Comparison of ENCODE assay signal across 8 cellular contexts in genomic region chr5:131171276-131171815, GRCh38. TPM values are rescaled to one million over a fixed set of nuclear protein-coding genes. Genes with fewer than 3 reads are reported as not detected.
DNase-seq lines count a peak whose midpoint lies in the region; ATAC-seq, FAIRE-seq and TF ChIP-seq lines count a peak whose summit lies in the region.

No MANE protein-coding gene starts in this region.

- peaks cover 9% of the 10 kb centered on the region for H3K4me1 Mint-ChIP-seq in WTC11

- intact Hi-C loops in A673 (cut with micrococcal nuclease; ENCODE audit: unreplicated experiment) (loop anchor here (2.0 kb wide), 1 partner anchor 91 kb away; no protein-coding TSS in a partner anchor), esophagus muscularis mucosa (cut with DNase I) (loop anchor here (2.0 kb wide), 1 partner anchor 91 kb away; no protein-coding TSS in a partner anchor), pancreas (cut with DNase I) (loop anchor here in 1 of 3 donors (10.0 kb wide), 1 partner anchor 233 kb away; no protein-coding TSS in a partner anchor)

- no peaks in the 10 kb centered on the region for H3K36me3 Mint-ChIP-seq in WTC11

- TSS peak; percentile 58 for BruUV-seq in A673 (replicated peaks; lab: Mats Ljungman, UMichigan)

- H3K27me3 ChIP-seq in A673 (replicated peaks; ENCODE audit: insufficient read depth, low read depth, low read length, poor library complexity) (no peaks in the 10 kb centered on the region), esophagus muscularis mucosa (no peaks in the 10 kb centered on the region), pancreas (no peaks in the 10 kb centered on the region)

- no peaks in the 10 kb centered on the region for H3K9me3 ChIP-seq in A673 (ENCODE audit: low read depth, low read length, poor library complexity, severe bottlenecking)
- H3K9me3 ChIP-seq in esophagus muscularis mucosa, result no peaks in the 10 kb centered on the region
- no peaks in the 10 kb centered on the region for H3K9me3 ChIP-seq in pancreas

- H3K4me3 ChIP-seq in A673 (ENCODE audit: low read depth, low read length, poor library complexity, severe bottlenecking) (peak overlapping the region; percentile 68), esophagus muscularis mucosa (peak overlapping the region; percentile 61 to 80 (median 70)), pancreas (peak overlapping the region; percentile 40 to 61 (median 45))

- CTCF ChIA-PET in A673 (lab: Charles Lee) (no interaction called here), WTC11 (lab: Charles Lee) (no interaction called here)

- peaks cover 3% of the 10 kb centered on the region; the same call in 1 of the 2 replicates for H3K9me3 Mint-ChIP-seq in WTC11

- 9% methylated on average over 11 of the region's 11 CpGs for WGBS in esophagus muscularis mucosa
- WGBS in pancreas, 2 donors, result 1 to 3% methylated on average over 11 of the region's 11 CpGs

- TF ChIP-seq CTCF in A673 (conservative IDR thresholded peaks at IDR 0.05; ENCODE audit: low read depth, low read length), result no peak
- no peak for TF ChIP-seq CTCF in WTC11 (IDR thresholded peaks at IDR 0.05)
- no peak for TF ChIP-seq CTCF in esophagus muscularis mucosa (IDR thresholded peaks at IDR 0.05)
- TF ChIP-seq CTCF in pancreas (IDR thresholded peaks at IDR 0.05), result no peak

- peak overlapping the region; percentile 52 for H3K27ac ChIP-seq in A673 (ENCODE audit: low read depth, low read length, poor library complexity, severe bottlenecking)
- H3K27ac ChIP-seq in esophagus muscularis mucosa (replicated peaks in 1 of 4), result peak overlapping the region; percentile 77 to 89 (median 80)
- H3K27ac ChIP-seq in pancreas, result peak overlapping the region; percentile 29 to 82 (median 62)

- H3K4me1 ChIP-seq in A673 (ENCODE audit: insufficient read depth, low read length, poor library complexity, severe bottlenecking) (no peaks in the 10 kb centered on the region), esophagus muscularis mucosa (peaks cover 16 to 24% (median 19%) of the 10 kb centered on the region in 4 donors), pancreas (peaks cover 3 to 7% (median 6%) of the 10 kb centered on the region in 3 donors)

- H3K4me3 Mint-ChIP-seq in WTC11, result peak overlapping the region; percentile 97

- no peak for FAIRE-seq in pancreas (lab: Jason Lieb, UNC)

- H3K36me3 ChIP-seq in A673 (ENCODE audit: insufficient read depth, low read length, poor library complexity, severe bottlenecking) (no peaks in the 10 kb centered on the region), esophagus muscularis mucosa (no peaks in the 10 kb centered on the region), pancreas (no peaks in the 10 kb centered on the region)

- H3K27ac Mint-ChIP-seq in WTC11, result peak overlapping the region; percentile 91

- POLR2A ChIA-PET in A673 (lab: Charles Lee; ENCODE audit: low non-redundant PET), result no interaction called here
- POLR2A ChIA-PET in WTC11 (lab: Charles Lee), result no interaction called here

- no peak for TF ChIP-seq POLR2A in esophagus muscularis mucosa (IDR thresholded peaks at IDR 0.05; ENCODE audit: low read depth)

- no peaks in the 10 kb centered on the region for H3K27me3 Mint-ChIP-seq in WTC11 (ENCODE audit: low read depth)

- ATAC-seq in GM21528 (IDR thresholded peaks at IDR 0.05; ENCODE audit: low FRiP score, unreplicated experiment), result peak; percentile 10
- ATAC-seq in WTC11, result no peak
- ATAC-seq in pancreas, result peak in 2 of 4 donors; percentile 4 to 11

- DNase-seq in A673 (ENCODE audit: low spot score) (no peak), WTC11 (ENCODE audit: low spot score) (no peak), esophagus muscularis mucosa (ENCODE audit: extremely low spot score) (no peak), pancreas (no peak), iPS-NIHi11 (ENCODE audit: low spot score) (no peak), UCSD-AML1 (lab: John Stamatoyannopoulos, UW; ENCODE audit: unreplicated experiment) (no peak)
- DNase-seq in activated effector memory CD4-positive, alpha-beta T cell treated with Interleukin-2 at 50 U/mL for 16 hours, result no peak

- TF ChIP-seq EP300 in esophagus muscularis mucosa (IDR thresholded peaks at IDR 0.05), result no peak

TF ChIP-seq in WTC11, 78 proteins besides CTCF, POLR2A, EP300 and RAD21:
- TF ChIP-seq CBFB (CRISPR knock-in tag; IDR thresholded peaks at IDR 0.05; ENCODE audit: low read depth), result no peak
- no peak for TF ChIP-seq EMX1 (CRISPR knock-in tag; IDR thresholded peaks at IDR 0.05)
- TF ChIP-seq, protein P1, sequence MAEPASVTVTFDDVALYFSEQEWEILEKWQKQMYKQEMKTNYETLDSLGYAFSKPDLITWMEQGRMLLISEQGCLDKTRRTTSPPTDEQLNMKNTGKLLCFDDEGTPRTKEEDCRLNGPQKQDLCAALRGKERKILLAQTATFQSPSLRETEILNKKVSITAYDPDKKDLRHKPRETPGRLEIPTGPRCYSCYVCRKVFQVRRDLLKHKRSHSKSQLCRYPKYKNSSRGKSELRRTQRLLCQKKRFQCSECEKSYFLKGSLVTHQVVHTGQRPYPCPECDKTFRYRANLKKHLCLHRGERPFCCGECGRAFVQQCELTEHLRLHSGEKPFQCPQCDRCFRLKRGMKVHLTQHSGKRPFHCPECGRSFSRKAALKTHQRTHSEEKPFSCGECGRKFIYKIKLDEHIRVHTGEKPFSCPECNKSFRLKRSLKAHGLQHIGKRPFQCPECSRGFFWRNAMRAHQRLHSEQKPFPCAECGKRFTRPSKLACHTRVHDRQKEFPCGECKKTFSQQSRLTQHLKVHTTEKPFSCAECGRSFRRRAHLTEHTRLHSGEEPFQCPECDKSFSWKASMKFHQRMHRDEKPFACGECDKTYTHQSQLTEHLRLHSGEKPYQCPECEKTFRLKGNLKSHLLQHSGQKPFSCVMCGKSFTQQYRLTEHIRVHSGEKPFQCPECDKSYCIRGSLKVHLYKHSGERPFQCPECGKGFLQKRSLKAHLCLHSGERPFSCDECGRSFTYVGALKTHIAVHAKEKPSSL (CRISPR knock-in tag; conservative IDR thresholded peaks at IDR 0.05), result no peak
- no peak for TF ChIP-seq ZNF423 (CRISPR knock-in tag; IDR thresholded peaks at IDR 0.05)
- no peak for TF ChIP-seq ATF1 (CRISPR knock-in tag; IDR thresholded peaks at IDR 0.05)
- TF ChIP-seq HMGXB4 (CRISPR knock-in tag; IDR thresholded peaks at IDR 0.05), result no peak
- TF ChIP-seq RORB (CRISPR knock-in tag; IDR thresholded peaks at IDR 0.05), result no peak
- no peak for TF ChIP-seq NR2C2 (CRISPR knock-in tag; IDR thresholded peaks at IDR 0.05)
- no peak for TF ChIP-seq GTF2I (CRISPR knock-in tag; conservative IDR thresholded peaks at IDR 0.05)
- no peak for TF ChIP-seq ZNF121 (CRISPR knock-in tag; IDR thresholded peaks at IDR 0.05)
- TF ChIP-seq MLX (CRISPR knock-in tag; IDR thresholded peaks at IDR 0.05), result no peak
- TF ChIP-seq, protein P2, sequence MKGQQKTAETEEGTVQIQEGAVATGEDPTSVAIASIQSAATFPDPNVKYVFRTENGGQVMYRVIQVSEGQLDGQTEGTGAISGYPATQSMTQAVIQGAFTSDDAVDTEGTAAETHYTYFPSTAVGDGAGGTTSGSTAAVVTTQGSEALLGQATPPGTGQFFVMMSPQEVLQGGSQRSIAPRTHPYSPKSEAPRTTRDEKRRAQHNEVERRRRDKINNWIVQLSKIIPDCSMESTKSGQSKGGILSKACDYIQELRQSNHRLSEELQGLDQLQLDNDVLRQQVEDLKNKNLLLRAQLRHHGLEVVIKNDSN (CRISPR knock-in tag; IDR thresholded peaks at IDR 0.05), result no peak
- TF ChIP-seq NFATC4 (CRISPR knock-in tag; IDR thresholded peaks at IDR 0.05), result no peak
- TF ChIP-seq OVOL2 (CRISPR knock-in tag; IDR thresholded peaks at IDR 0.05; ENCODE audit: borderline replicate concordance), result no peak

RNA-seq across cellular contexts. Expression of gene LYRM7, which starts 0.6 kb away (rescaled TPM):
- total RNA-seq in A673 (2021) (16.9 and 17.3 TPM in 2 replicates), WTC11 (2021) (11.1 to 13.0 TPM (median 11.2 TPM) in 3 replicates), esophagus muscularis mucosa (1 to 10 TPM; 5.3 to 9.1 (median 8.1) TPM), pancreas (1 to 10 TPM; 2.3 to 4.8 (median 3.0) TPM)
- polyA plus RNA-seq in pancreas, result 1 to 10 TPM; 2.0 to 3.5 TPM

RNA-seq across cellular contexts. Expression of gene HINT1, which starts 6.3 kb away (rescaled TPM):
- total RNA-seq in A673 (2021) (368 and 393 TPM in 2 replicates), WTC11 (2021) (197 to 200 TPM (median 198 TPM) in 3 replicates), esophagus muscularis mucosa (100 to 1,000 TPM; 129 to 251 (median 201) TPM), pancreas (10 to 100 TPM; 47.9 to 90.4 (median 65.5) TPM)
- 100 to 1,000 TPM in 1 of 2 donors, 10 to 100 TPM in 1; 86.0 to 168 TPM for polyA plus RNA-seq in pancreas
